In genomic region chr3:155978324-155978723, GRCh38 we compare ENCODE assay signal across 18 cellular contexts.
DNase-seq lines count a peak whose midpoint lies in the region; ATAC-seq, FAIRE-seq and TF ChIP-seq lines count a peak whose summit lies in the region.
"Had no signal": no experiment of that assay in that cellular context is flagged by ENCODE, and none has a peak within 500 bp of the region (broad histone marks: within the 10 kb centered on the region; RNA-seq: fewer than 3 reads in every experiment).

No MANE protein-coding gene starts in this region.

- H3K27ac ChIP-seq in A549 (no peak overlapping the region), GM23248 (no peak overlapping the region), RWPE2 (ENCODE audit: poor library complexity, severe bottlenecking) (no peak overlapping the region)
- H3K27ac ChIP-seq: gastroesophageal sphincter, psoas muscle, uterus had no signal

- no peak for TF ChIP-seq POLR2A in A549 (IDR thresholded peaks at IDR 0.05; ENCODE audit: low read length)

- in situ Hi-C loops in GM23248 (cut with MboI) = no loop called here

- H3K4me1 ChIP-seq in A549 (no peaks in the 10 kb centered on the region), GM23248 (ENCODE audit: insufficient read depth) (no peaks in the 10 kb centered on the region), RWPE2 (ENCODE audit: insufficient read depth, poor library complexity, severe bottlenecking) (no peaks in the 10 kb centered on the region)
- H3K4me1 ChIP-seq: gastroesophageal sphincter, psoas muscle, uterus had no signal

- WGBS in A549 (ENCODE audit: missing lambda C conversion rate) = 59% methylated on average over 3 of the region's 3 CpGs
- WGBS in GM23248 (ENCODE audit: low coverage in 1 of 2, low lambda C conversion rate in 2 of 2, missing lambda C conversion rate in 2 of 2), 2 experiments = 54 to 55% methylated on average over 3 of the region's 3 CpGs

- no peaks in the 10 kb centered on the region for H3K9me3 ChIP-seq in A549
- H3K9me3 ChIP-seq in GM23248 (ENCODE audit: low read depth) = no peaks in the 10 kb centered on the region
- H3K9me3 ChIP-seq in RWPE2 (ENCODE audit: severe bottlenecking) = no peaks in the 10 kb centered on the region
- H3K9me3 ChIP-seq: gastroesophageal sphincter, mucosa of descending colon, psoas muscle, uterus had no signal

- H3K4me3 ChIP-seq in A549 (no peak overlapping the region), GM23248 (no peak overlapping the region), RWPE2 (ENCODE audit: severe bottlenecking) (no peak overlapping the region), foreskin fibroblast (ENCODE audit: low read depth in 1 of 2, low read length in 2 of 2) (no peak overlapping the region)
- H3K4me3 ChIP-seq: gastroesophageal sphincter, mucosa of descending colon, psoas muscle, uterus had no signal

- H3K36me3 ChIP-seq in GM23248 (ENCODE audit: low read depth) (no peaks in the 10 kb centered on the region), RWPE2 (ENCODE audit: low read depth) (no peaks in the 10 kb centered on the region)
- H3K36me3 ChIP-seq: gastroesophageal sphincter, uterus had no signal

- H3K4me2 ChIP-seq in A549 (no peak overlapping the region), GM23248 (ENCODE audit: unreplicated experiment) (no peak overlapping the region)

- peak in 1 of 2 experiments; percentile 69; a peak in 3 of 6 replicates for ATAC-seq in A549
- ATAC-seq in RWPE2 (ENCODE audit: low read depth) = no peak
- no peak for ATAC-seq in HG02798 (IDR thresholded peaks at IDR 0.05; ENCODE audit: poor library complexity, unreplicated experiment)
- ATAC-seq: gastroesophageal sphincter, mucosa of descending colon, psoas muscle had no signal

- TF ChIP-seq RAD21 in A549 (conservative IDR thresholded peaks at IDR 0.05 in 1 of 2, IDR thresholded peaks at IDR 0.05 in 1 of 2) = peak; percentile 20 to 32; a peak in 2 of 5 replicates

- no peaks in the 10 kb centered on the region; the same call in 1 of the 2 replicates for H3F3A ChIP-seq in GM23248 (ENCODE audit: insufficient read depth)

- H3K79me2 ChIP-seq in GM23248 (ENCODE audit: insufficient read depth) = no peaks in the 10 kb centered on the region

- TF ChIP-seq CTCF in A549 (IDR thresholded peaks at IDR 0.05) = peak; percentile 38
- peak; percentile 52 for TF ChIP-seq CTCF in RWPE2 (IDR thresholded peaks at IDR 0.05; ENCODE audit: poor library complexity, severe bottlenecking)
- peak; percentile 10 for TF ChIP-seq CTCF in foreskin fibroblast (IDR thresholded peaks at IDR 0.05; ENCODE audit: low read depth, low read length)

- H2AFZ ChIP-seq in GM23248 = no peak overlapping the region

- POLR2A ChIA-PET in A549 (lab: Yijun Ruan, JAX) = no interaction called here

- CTCF ChIA-PET in A549 (lab: Yijun Ruan, JAX) = no interaction called here

- H3K9me2 ChIP-seq in GM23248 (ENCODE audit: insufficient read depth) = no peaks in the 10 kb centered on the region

- no peaks in the 10 kb centered on the region for H3K27me3 ChIP-seq in GM23248 (replicated peaks; ENCODE audit: insufficient read depth)
- no peaks in the 10 kb centered on the region for H3K27me3 ChIP-seq in RWPE2 (ENCODE audit: insufficient read depth, poor library complexity, severe bottlenecking)
- H3K27me3 ChIP-seq: gastroesophageal sphincter, uterus had no signal

- TF ChIP-seq EP300 in A549 (IDR thresholded peaks at IDR 0.05) = no peak

- DNase-seq in A549 (ENCODE audit: low read depth in 1 of 2, low spot score in 1 of 2) (no peak), GM23248 (peak; percentile 13), RWPE2 (ENCODE audit: low spot score) (no peak), foreskin fibroblast (no peak), HK-2 (ENCODE audit: unreplicated experiment) (no peak), SIG-M5 (lab: John Stamatoyannopoulos, UW) (no peak)
- no peak for DNase-seq in NK-92 treated with Interleukin-12 subunit alpha and Interleukin-12 subunit beta, amount 100 ng/mL, for 24 hours (lab: John Stamatoyannopoulos, UW)
- DNase-seq: activated CD4-positive, alpha-beta T cell treated with anti-CD3 and anti-CD28 coated beads for 4 hours; activated T-cell treated with anti-CD3 and anti-CD28 coated beads, Interleukin-2, amount 50 U/mL, for 24 hours; GF-D8; kidney; mucosa of descending colon; NCI-H2029 treated with DMSO at 0.1 percent for 48 hours; psoas muscle; stimulated activated CD4-positive, alpha-beta T cell treated with anti-CD3 and anti-CD28 coated beads, Interleukin-2, amount 100 ng/mL, for 24 hours; uterus had no signal

- no peak overlapping the region for H3K9ac ChIP-seq in GM23248

- H4K20me1 ChIP-seq in GM23248 (ENCODE audit: insufficient read depth) = no peaks in the 10 kb centered on the region

- no peak for FAIRE-seq in A549 (lab: Jason Lieb, UNC)
- FAIRE-seq: kidney had no signal

TF ChIP-seq in A549, 52 proteins besides CTCF, POLR2A, EP300 and RAD21:
- TF ChIP-seq CBX8 (IDR thresholded peaks at IDR 0.05) = no peak
- TF ChIP-seq JUN (IDR thresholded peaks at IDR 0.05) = no peak
- no peak for TF ChIP-seq CEBPB (IDR thresholded peaks at IDR 0.05)
- no peak for TF ChIP-seq CBX2 (IDR thresholded peaks at IDR 0.05; ENCODE audit: borderline replicate concordance, low read depth)
- no peak for TF ChIP-seq BHLHE40 (IDR thresholded peaks at IDR 0.05; ENCODE audit: low read depth, low read length)
- TF ChIP-seq MYC (IDR thresholded peaks at IDR 0.05; ENCODE audit: borderline replicate concordance, low read length) = no peak
- TF ChIP-seq KDM5A (IDR thresholded peaks at IDR 0.05) = no peak
- no peak for TF ChIP-seq GATA3 (IDR thresholded peaks at IDR 0.05; ENCODE audit: borderline replicate concordance)
- no peak for TF ChIP-seq ESRRA (IDR thresholded peaks at IDR 0.05; ENCODE audit: borderline replicate concordance, low read length)
- TF ChIP-seq, protein P1, sequence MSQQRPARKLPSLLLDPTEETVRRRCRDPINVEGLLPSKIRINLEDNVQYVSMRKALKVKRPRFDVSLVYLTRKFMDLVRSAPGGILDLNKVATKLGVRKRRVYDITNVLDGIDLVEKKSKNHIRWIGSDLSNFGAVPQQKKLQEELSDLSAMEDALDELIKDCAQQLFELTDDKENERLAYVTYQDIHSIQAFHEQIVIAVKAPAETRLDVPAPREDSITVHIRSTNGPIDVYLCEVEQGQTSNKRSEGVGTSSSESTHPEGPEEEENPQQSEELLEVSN (IDR thresholded peaks at IDR 0.05; ENCODE audit: borderline replicate concordance, low read depth) = no peak
- TF ChIP-seq REST (IDR thresholded peaks at IDR 0.05) = no peak
- TF ChIP-seq, protein P2, sequence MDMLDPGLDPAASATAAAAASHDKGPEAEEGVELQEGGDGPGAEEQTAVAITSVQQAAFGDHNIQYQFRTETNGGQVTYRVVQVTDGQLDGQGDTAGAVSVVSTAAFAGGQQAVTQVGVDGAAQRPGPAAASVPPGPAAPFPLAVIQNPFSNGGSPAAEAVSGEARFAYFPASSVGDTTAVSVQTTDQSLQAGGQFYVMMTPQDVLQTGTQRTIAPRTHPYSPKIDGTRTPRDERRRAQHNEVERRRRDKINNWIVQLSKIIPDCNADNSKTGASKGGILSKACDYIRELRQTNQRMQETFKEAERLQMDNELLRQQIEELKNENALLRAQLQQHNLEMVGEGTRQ (IDR thresholded peaks at IDR 0.05) = no peak
- TF ChIP-seq HOXB5 (CRISPR knock-in tag; IDR thresholded peaks at IDR 0.05) = no peak
